Comparison of ENCODE assay signal across 8 cellular contexts in the genomic region with DNA sequence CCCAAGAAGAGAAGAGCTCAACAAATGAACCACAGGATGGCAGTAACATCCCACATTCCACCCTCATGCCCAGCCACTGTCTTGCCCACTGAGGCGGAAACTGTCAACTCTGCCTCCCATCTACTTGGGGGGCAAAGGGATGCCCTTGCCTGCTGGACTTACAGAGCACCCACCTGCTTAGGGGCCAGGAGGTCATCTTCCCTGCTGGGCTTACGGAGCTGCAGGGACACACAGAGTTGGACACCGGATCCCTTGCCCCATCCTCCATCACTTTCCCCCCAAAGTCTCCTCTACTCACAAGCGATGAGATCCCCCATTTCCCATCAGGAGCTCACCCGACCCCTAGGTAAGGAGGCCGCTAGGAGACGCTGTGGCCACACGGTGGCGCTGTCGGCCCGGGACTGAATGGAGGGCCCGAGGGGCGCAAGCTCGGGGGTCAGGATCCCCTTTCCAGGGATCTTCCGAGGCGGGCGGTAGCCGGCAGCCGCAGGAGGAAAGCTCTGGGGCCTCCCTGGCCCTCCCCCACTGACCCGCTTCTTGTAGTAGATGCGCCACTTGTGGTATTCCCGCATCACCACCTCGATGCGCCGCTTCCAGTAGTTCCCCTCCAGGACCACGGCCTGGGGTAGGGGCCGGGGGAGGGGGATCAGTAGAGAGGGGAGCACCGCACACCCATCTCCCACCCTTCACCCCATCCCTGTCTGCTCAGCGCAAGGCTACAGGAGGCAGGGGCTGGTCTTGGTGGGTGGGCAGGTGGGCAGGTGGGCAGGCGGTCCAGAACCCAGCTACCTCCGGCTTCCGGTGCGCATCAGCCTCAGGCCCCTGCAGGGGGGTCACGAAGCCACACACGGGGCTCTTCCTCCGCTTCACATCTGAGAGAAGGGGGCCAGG. TPM values are rescaled to one million over a fixed set of nuclear protein-coding genes. Genes with fewer than 3 reads are reported as not detected.
DNase-seq lines count a peak whose midpoint lies in the region; ATAC-seq and TF ChIP-seq lines count a peak whose summit lies in the region.

No MANE protein-coding gene starts in this region.

- CTCF ChIA-PET in BJ (lab: Yijun Ruan, JAX): interaction anchor here (0.5 to 12.8 kb wide), 48 partner anchors 8 to 419 kb away, joined by 3 to 159 read pairs (median 5); partner anchors contain the start of genes ABHD11, STX1A, TBL2 and VPS37D
- CTCF ChIA-PET in HCT116 (lab: Charles Lee): interaction anchor here (0.7 to 2.4 kb wide), 23 partner anchors 10 to 243 kb away, joined by 3 to 28 read pairs (median 6); partner anchors contain the start of genes ABHD11, MLXIPL and STX1A

- TF ChIP-seq POLR2A in HCT116 (IDR thresholded peaks at IDR 0.05; ENCODE audit: borderline replicate concordance, extremely low read depth, insufficient read depth, insufficient read length): no peak

- H3K4me2 ChIP-seq in HCT116 (ENCODE audit: low read length): no peak overlapping the region

- H3K9me2 ChIP-seq in HCT116 (ENCODE audit: insufficient read depth): no peaks in the 10 kb centered on the region

- H3K4me3 ChIP-seq in BJ (ENCODE audit: low read depth, low read length) (peak overlapping the region; percentile 7; the same call in 1 of the 2 replicates), HCT116 (replicated peaks in 1 of 2; ENCODE audit: low read depth in 1 of 2, low read length in 2 of 2) (no peak overlapping the region), rectal smooth muscle tissue (ENCODE audit: low read length) (peak overlapping the region; percentile 34)

- BruUV-seq in HCT116 (replicated peaks; lab: Mats Ljungman, UMichigan): no TSS peak

- H3K36me3 ChIP-seq in BJ (ENCODE audit: control insufficient read depth, insufficient read depth, low read length) (no peaks in the 10 kb centered on the region), HCT116 (ENCODE audit: control insufficient read depth in 1 of 2, insufficient read depth in 2 of 2, low read length in 2 of 2) (no peaks in the 10 kb centered on the region; a peak in 1 of 4 replicates), rectal smooth muscle tissue (ENCODE audit: control insufficient read depth, insufficient read depth, low read length) (no peaks in the 10 kb centered on the region)

- POLR2A ChIA-PET in BJ (lab: Charles Lee) (no interaction called here), HCT116 (lab: Charles Lee) (interaction anchor here (0.8 kb wide), 1 partner anchor 188 kb away, joined by 3 read pairs; no protein-coding TSS in a partner anchor)

- peak; percentile 93 for TF ChIP-seq RAD21 in HCT116 (IDR thresholded peaks at IDR 0.05; ENCODE audit: low read depth)

- H3K27ac ChIP-seq in HCT116 (ENCODE audit: low read depth, low read length) (no peak overlapping the region), rectal smooth muscle tissue (ENCODE audit: low read depth, low read length) (no peak overlapping the region)

- intact Hi-C loops in HCT116 (cut with micrococcal nuclease): loop anchor here (1.0 kb wide), 3 partner anchors 94 to 127 kb away; no protein-coding TSS in a partner anchor
- intact Hi-C loops in Right ventricle myocardium inferior (cut with DNase I): loop anchor here (1.0 to 5.0 kb wide), 2 partner anchors 118 to 250 kb away; no protein-coding TSS in a partner anchor

- RAD21 ChIA-PET in HCT116 (lab: Charles Lee; ENCODE audit: low non-redundant PET in 1 of 2, low total read pairs in 2 of 2, uncharacterized antibody in 2 of 2, unreplicated experiment in 2 of 2): interaction anchor here (0.6 to 1.4 kb wide), 12 partner anchors 15 to 127 kb away, joined by 3 to 7 read pairs (median 5); partner anchors contain the start of gene VPS37D (in 1 of the 2)

- H3K4me1 ChIP-seq in HCT116 (ENCODE audit: control insufficient read depth in 1 of 2, insufficient read depth in 2 of 2, low read length in 2 of 2) (peaks cover 16 to 40% of the 10 kb centered on the region in 2 experiments), rectal smooth muscle tissue (ENCODE audit: control insufficient read depth, insufficient read depth, low read length) (no peaks in the 10 kb centered on the region)

- DNase-seq in BJ (ENCODE audit: low read depth) (no peak), HCT116 (ENCODE audit: low read depth, low spot score) (no peak), RKO (ENCODE audit: low spot score) (peak; percentile 30), Right ventricle myocardium inferior (ENCODE audit: missing footprints) (peak; percentile 86), mucosa of gallbladder (ENCODE audit: low spot score) (no peak)
- peak; percentile 89 for DNase-seq in activated effector memory CD4-positive, alpha-beta T cell treated with anti-CD3 and anti-CD28 coated beads, Interleukin-2, amount 50 U/mL, for 16 hours

- no peaks in the 10 kb centered on the region; the same call in 1 of the 2 replicates for H3K79me2 ChIP-seq in HCT116 (ENCODE audit: insufficient read depth, low read length)

- TF ChIP-seq CTCF in BJ (IDR thresholded peaks at IDR 0.05; ENCODE audit: insufficient read depth, low read depth, low read length) (peak; percentile 93), HCT116 (IDR thresholded peaks at IDR 0.05 in 2 of 3, conservative IDR thresholded peaks at IDR 0.05 in 1 of 3; ENCODE audit: borderline replicate concordance in 1 of 3, insufficient read depth in 1 of 3, low read depth in 2 of 3, low read length in 2 of 3) (peak; percentile 89 to 99 (median 94))

- H3K9me3 ChIP-seq in HCT116 (ENCODE audit: control insufficient read depth in 1 of 2, insufficient read depth in 1 of 2, low read depth in 1 of 2, low read length in 2 of 2): no peaks in the 10 kb centered on the region

- H3K9ac ChIP-seq in HCT116 (ENCODE audit: low read length) (no peak overlapping the region), rectal smooth muscle tissue (ENCODE audit: low read length) (no peak overlapping the region)

- H3K27me3 ChIP-seq in BJ (ENCODE audit: control insufficient read depth, insufficient read depth, low read length): peaks cover 3% of the 10 kb centered on the region; the same call in 1 of the 2 replicates
- H3K27me3 ChIP-seq in HCT116 (ENCODE audit: insufficient read depth, low read length): no peaks in the 10 kb centered on the region
- peaks cover 11% of the 10 kb centered on the region for H3K27me3 ChIP-seq in rectal smooth muscle tissue (ENCODE audit: control insufficient read depth, insufficient read depth, low read length)

- no peak overlapping the region for H2AFZ ChIP-seq in HCT116 (ENCODE audit: low read depth, low read length, poor library complexity, severe bottlenecking)

- ATAC-seq in HCT116 (peak; percentile 71), Right ventricle myocardium inferior (peak; percentile 49), HG03045 (IDR thresholded peaks at IDR 0.05; ENCODE audit: unreplicated experiment) (no peak)

- H4K20me1 ChIP-seq in HCT116 (ENCODE audit: insufficient read depth): no peaks in the 10 kb centered on the region

TF ChIP-seq in HCT116, 20 proteins besides CTCF, POLR2A, EP300 and RAD21:
- TF ChIP-seq ZNF274 (IDR thresholded peaks at IDR 0.05; ENCODE audit: low read depth, low read length) (no peak), SIN3A (IDR thresholded peaks at IDR 0.05; ENCODE audit: low read depth) (no peak), EGR1 (IDR thresholded peaks at IDR 0.05; ENCODE audit: low read depth) (no peak), REST (IDR thresholded peaks at IDR 0.05; ENCODE audit: low read depth) (no peak), POLR2AphosphoS5 (IDR thresholded peaks at IDR 0.05; ENCODE audit: low read depth, low read length) (no peak), FOSL1 (IDR thresholded peaks at IDR 0.05; ENCODE audit: low read depth) (no peak), SP1 (IDR thresholded peaks at IDR 0.05; ENCODE audit: low read depth) (no peak), SRF (IDR thresholded peaks at IDR 0.05; ENCODE audit: low read depth) (no peak), CEBPB (IDR thresholded peaks at IDR 0.05; ENCODE audit: low read depth) (no peak), EZH2 (IDR thresholded peaks at IDR 0.05) (no peak), YY1 (IDR thresholded peaks at IDR 0.05; ENCODE audit: extremely low read depth, insufficient replicate concordance, low read depth, low read length) (no peak)

RNA-seq across cellular contexts. Expression of gene MLXIPL, which starts 17.3 kb away (rescaled TPM):
- not detected in 2 replicates for polyA plus RNA-seq in BJ (2011; rRNA removed)
- not detected in 2 replicates for polyA minus RNA-seq in BJ (2011; rRNA and poly(A)+ RNA removed)
- total RNA-seq in HCT116 (2021; ENCODE audit: unreplicated experiment) (79.4 TPM), Right ventricle myocardium inferior (6.4 TPM), mucosa of gallbladder (117 TPM)
- 57.5 and 60.6 TPM in 2 replicates for polyA plus RNA-seq in HCT116 (2012)

RNA-seq across cellular contexts. Expression of gene TBL2, which starts 28.7 kb away (rescaled TPM):
- 40.6 and 63.7 TPM in 2 replicates for polyA plus RNA-seq in BJ (2011; rRNA removed)
- polyA minus RNA-seq in BJ (2011; rRNA and poly(A)+ RNA removed): 75.3 and 123 TPM in 2 replicates
- total RNA-seq in HCT116 (2021; ENCODE audit: unreplicated experiment) (55.0 TPM), Right ventricle myocardium inferior (10.4 TPM), mucosa of gallbladder (39.2 TPM)
- polyA plus RNA-seq in HCT116 (2012): 50.1 and 53.3 TPM in 2 replicates

RNA-seq across cellular contexts. Expression of gene BCL7B, which starts 49.6 kb away (rescaled TPM):
- polyA plus RNA-seq in BJ (2011; rRNA removed): 65.2 and 89.6 TPM in 2 replicates
- polyA minus RNA-seq in BJ (2011; rRNA and poly(A)+ RNA removed): 29.9 and 52.5 TPM in 2 replicates
- total RNA-seq in HCT116 (2021; ENCODE audit: unreplicated experiment): 50.4 TPM
- 48.2 and 49.4 TPM in 2 replicates for polyA plus RNA-seq in HCT116 (2012)
- total RNA-seq in Right ventricle myocardium inferior: 71.5 TPM
- 57.7 TPM for total RNA-seq in mucosa of gallbladder

Comparison
In these comparisons a context has a peak if more than half of its experiments do, and no peak if none do; other contexts are left out.
1. DNase-seq: peak in RKO (single experiment), activated effector memory CD4-positive, alpha-beta T cell treated with anti-CD3 and anti-CD28 coated beads, Interleukin-2, amount 50 U/mL, for 16 hours (single experiment) and Right ventricle myocardium inferior (single experiment); none in BJ (single experiment), HCT116 (single experiment) and mucosa of gallbladder (single experiment).
2. H3K4me3 ChIP-seq: peak in BJ (single experiment) and rectal smooth muscle tissue (single experiment); none in HCT116 (0 of 2).
3. RNA of gene MLXIPL, which starts 17.3 kb away (total RNA-seq): 117 TPM in mucosa of gallbladder (single experiment) and 79.4 TPM in HCT116 (single experiment); 6.4 TPM in Right ventricle myocardium inferior (single experiment); every median in the first group is over 10 times any median in the second.